7 cellular contexts compared by ENCODE assay signal in genomic region chr10:2245580-2245979, GRCh38.
"Had no signal": no experiment of that assay in that cellular context is flagged by ENCODE, and none has a peak within 500 bp of the region (broad histone marks: within the 10 kb centered on the region; RNA-seq: fewer than 3 reads in every experiment).

No MANE protein-coding gene starts in this region.

- H3K9me3 Mint-ChIP-seq: GM23338 had no signal

- ATAC-seq: GM23338, K562 had no signal

- H3K4me2 ChIP-seq: GM23338 had no signal

- H3K4me1 Mint-ChIP-seq: GM23338 had no signal

- H3K27ac ChIP-seq: HL-60 had no signal

- H3K4me3 ChIP-seq: GM23338, K562 had no signal

- H3K4me3 Mint-ChIP-seq: GM23338 had no signal

- H3K27ac Mint-ChIP-seq: GM23338 had no signal

- FAIRE-seq: H1, H54, K562 had no signal

- DNase-seq: HCEC 1CT, KG1 had no signal
